18 cellular contexts compared by ENCODE assay signal in genomic region chr12:195951-196350, GRCh38. TPM values are rescaled to one million over a fixed set of nuclear protein-coding genes. Genes with fewer than 3 reads are reported as not detected.
DNase-seq lines count a peak whose midpoint lies in the region; TF ChIP-seq lines count a peak whose summit lies in the region.
"Had no signal": no experiment of that assay in that cellular context is flagged by ENCODE, and none has a peak within 500 bp of the region (broad histone marks: within the 10 kb centered on the region; RNA-seq: fewer than 3 reads in every experiment).

No MANE protein-coding gene starts in this region.

- no peak overlapping the region for H3K14ac ChIP-seq in neuronal stem cell (ENCODE audit: low read length)

- no peak overlapping the region for H4K8ac ChIP-seq in neuronal stem cell (ENCODE audit: low read depth, low read length)

- no peak overlapping the region for H3K4me3 Mint-ChIP-seq in chondrocyte (ENCODE audit: unreplicated experiment)
- H3K4me3 Mint-ChIP-seq: CD4-positive, alpha-beta memory T cell; H9 had no signal

- TF ChIP-seq CTCF in chondrocyte (IDR thresholded peaks at IDR 0.05): no peak
- TF ChIP-seq CTCF in dorsolateral prefrontal cortex (IDR thresholded peaks at IDR 0.05 in 54 of 56, conservative IDR thresholded peaks at IDR 0.05 in 2 of 56; ENCODE audit: low read depth in 1 of 56, partially characterized antibody in 56 of 56): no peak

- H3K4me1 ChIP-seq in neuronal stem cell (ENCODE audit: control insufficient read depth in 2 of 2, insufficient read depth in 1 of 2, low read depth in 1 of 2, low read length in 2 of 2): peaks cover 0 to 9% of the 10 kb centered on the region in 2 donors

- H3K27ac Mint-ChIP-seq in chondrocyte (ENCODE audit: unreplicated experiment): no peak overlapping the region
- H3K27ac Mint-ChIP-seq: CD4-positive, alpha-beta memory T cell had no signal

- DNase-seq in chondrocyte (ENCODE audit: low spot score): peak; percentile 54
- DNase-seq in dorsolateral prefrontal cortex: no peak
- no peak for DNase-seq in neuronal stem cell (ENCODE audit: low spot score)
- DNase-seq in mesenteric fat pad (ENCODE audit: low spot score): no peak
- DNase-seq in middle frontal gyrus (ENCODE audit: extremely low spot score, low spot score): no peak
- DNase-seq: C1 segment of cervical spinal cord; Calu3; CD4-positive, alpha-beta memory T cell; COR-L47; DMS53; DMS79 treated with DMSO at 0.1 percent for 48 hours; GF-D8; GM23248; H9 had no signal

- no peak overlapping the region for H3K4ac ChIP-seq in neuronal stem cell (ENCODE audit: low read length)

- H2BK120ac ChIP-seq in neuronal stem cell (ENCODE audit: low read depth, low read length): no peak overlapping the region

- no peaks in the 10 kb centered on the region for H3K9me3 Mint-ChIP-seq in chondrocyte (ENCODE audit: low read depth)

- H3K27me3 Mint-ChIP-seq in chondrocyte (ENCODE audit: low read depth): peaks cover 47% of the 10 kb centered on the region

- H4K91ac ChIP-seq in neuronal stem cell (ENCODE audit: low read depth, low read length, poor library complexity): no peak overlapping the region

- H3K4me3 ChIP-seq in dorsolateral prefrontal cortex (no peak overlapping the region), neuronal stem cell (ENCODE audit: low read length in 2 of 2) (peak overlapping the region in 1 of 2 donors; percentile 43)
- H3K4me3 ChIP-seq: GM23248 had no signal

- H3K27me3 ChIP-seq in dorsolateral prefrontal cortex (no peaks in the 10 kb centered on the region), neuronal stem cell (ENCODE audit: control insufficient read depth in 3 of 3, insufficient read depth in 3 of 3, low read depth in 1 of 3, low read length in 3 of 3) (peaks cover 0 to 36% (median 4%) of the 10 kb centered on the region in 3 experiments)

- no peaks in the 10 kb centered on the region for H3K36me3 Mint-ChIP-seq in chondrocyte (ENCODE audit: low read depth)
- H3K36me3 Mint-ChIP-seq: CD4-positive, alpha-beta memory T cell had no signal

- no peak overlapping the region for H2BK12ac ChIP-seq in neuronal stem cell (ENCODE audit: low read length)

- peak overlapping the region; percentile 71 for H3K18ac ChIP-seq in neuronal stem cell (ENCODE audit: low read length)

- no peaks in the 10 kb centered on the region for H3K36me3 ChIP-seq in neuronal stem cell (replicated peaks in 1 of 2; ENCODE audit: control insufficient read depth in 2 of 2, insufficient read depth in 2 of 2, low read length in 2 of 2)

- no peak overlapping the region for H2BK15ac ChIP-seq in neuronal stem cell (ENCODE audit: low read length)

- H3K27ac ChIP-seq in dorsolateral prefrontal cortex: peak overlapping the region in 44 of 59 donors; percentile 8 to 99 (median 54)
- no peak overlapping the region for H3K27ac ChIP-seq in neuronal stem cell (replicated peaks; ENCODE audit: low read length)
- H3K27ac ChIP-seq in temporal lobe (ENCODE audit: low read depth, low read length): peak overlapping the region; percentile 6
- H3K27ac ChIP-seq: GM23248 had no signal

- H3K4me1 Mint-ChIP-seq in chondrocyte (ENCODE audit: low read depth): peaks cover 11% of the 10 kb centered on the region

- H3K9me3 ChIP-seq in neuronal stem cell (replicated peaks in 1 of 2; ENCODE audit: control insufficient read depth in 2 of 2, insufficient read depth in 1 of 2, low read depth in 1 of 2, low read length in 2 of 2): no peaks in the 10 kb centered on the region

- intact Hi-C loops in dorsolateral prefrontal cortex (cut with DNase I): no loop called here

- peak overlapping the region; percentile 3 for H2AK5ac ChIP-seq in neuronal stem cell (ENCODE audit: low read depth, low read length)

- H3K79me1 ChIP-seq in neuronal stem cell (ENCODE audit: low read depth, low read length): no peaks in the 10 kb centered on the region

- H3K23ac ChIP-seq in neuronal stem cell (ENCODE audit: low read depth, low read length, poor library complexity): peak overlapping the region; percentile 18

- no peak overlapping the region for H2BK5ac ChIP-seq in neuronal stem cell (ENCODE audit: low read length)

- H3K9ac ChIP-seq in neuronal stem cell (ENCODE audit: low read depth, low read length, poor library complexity): peak overlapping the region; percentile 12
- H3K9ac ChIP-seq: GM23248 had no signal

- no peak overlapping the region for H2AFZ ChIP-seq in neuronal stem cell (ENCODE audit: low read length)
- H2AFZ ChIP-seq: GM23248 had no signal

- no peak overlapping the region for H3K4me2 ChIP-seq in neuronal stem cell (ENCODE audit: insufficient read depth, low read length, poor library complexity, severe bottlenecking)

- no CpG with 5 or more reads among the region's 15 CpGs for WGBS in neuronal stem cell (ENCODE audit: extremely low coverage in 2 of 2, insufficient read length in 2 of 2, insufficient replicate concordance in 1 of 2), 2 donors

RNA-seq across cellular contexts. Expression of gene SLC6A12, which starts 18.0 kb away (rescaled TPM):
- total RNA-seq in chondrocyte (0.42 TPM in 1 of 3 replicates, not detected in the others), dorsolateral prefrontal cortex (100 to 1,000 TPM in 1 of 120 experiments, 10 to 100 TPM in 119; 10.8 to 211 (median 33.5) TPM), temporal lobe (11.1 TPM), mesenteric fat pad (3.4 TPM)
- 0.18 TPM for polyA plus RNA-seq in neuronal stem cell (2013, experiment 1 of 2)
- polyA plus RNA-seq in neuronal stem cell (2013, experiment 2 of 2): 0.22 TPM
- total RNA-seq: A673, G401, GM23248 had no signal
- polyA plus RNA-seq: BJ; CD4-positive, alpha-beta memory T cell; GM23248 had no signal
